Comparison of ENCODE assay signal across 8 cellular contexts in genomic region chr6:27505209-27506027, GRCh38. TPM values are rescaled to one million over a fixed set of nuclear protein-coding genes. Genes with fewer than 3 reads are reported as not detected.
DNase-seq lines count a peak whose midpoint lies in the region; ATAC-seq and TF ChIP-seq lines count a peak whose summit lies in the region.

No MANE protein-coding gene starts in this region.

- DNase-seq in H4 (ENCODE audit: low spot score): peak; percentile 75
- peak; percentile 26 to 79 for DNase-seq in NCI-H524 (lab: John Stamatoyannopoulos, UW)
- peak; percentile 58 for DNase-seq in activated CD8-positive, alpha-beta memory T cell treated with anti-CD3 and anti-CD28 coated beads, Interleukin-2, amount 10 ng/mL, durations not matched to agents 7 days and 5 days
- peak; percentile 49 for DNase-seq in fibroblast of the aortic adventitia (ENCODE audit: low read depth)
- peak; percentile 36 to 48 for DNase-seq in stimulated activated CD4-positive, alpha-beta T cell treated with anti-CD3 and anti-CD28 coated beads, Interleukin-4, amount 100 ng/mL, for 4 hours
- no peak for DNase-seq in SIG-M5 (lab: John Stamatoyannopoulos, UW)

- peaks cover 23% of the 10 kb centered on the region for H3K4me1 Mint-ChIP-seq in activated CD8-positive, alpha-beta memory T cell treated with anti-CD3 and anti-CD28 coated beads, Interleukin-2, amount 10 ng/mL, durations not matched to agents 7 days and 5 days

- no peak for TF ChIP-seq CTCF in fibroblast of the aortic adventitia (IDR thresholded peaks at IDR 0.05; ENCODE audit: insufficient read depth, low read length)

- no peak for ATAC-seq in activated CD8-positive, alpha-beta memory T cell treated with anti-CD3 and anti-CD28 coated beads, Interleukin-2, amount 10 ng/mL, durations not matched to agents 7 days and 5 days
- no peak for ATAC-seq in HG02763 (IDR thresholded peaks at IDR 0.05; ENCODE audit: unreplicated experiment)
- no peak for ATAC-seq in HG03039 (IDR thresholded peaks at IDR 0.05; ENCODE audit: unreplicated experiment)

- CTCF ChIA-PET in activated CD8-positive, alpha-beta memory T cell treated with anti-CD3 and anti-CD28 coated beads, Interleukin-2, amount 10 ng/mL, durations not matched to agents 7 days and 5 days (lab: Charles Lee): interaction anchor here (1.2 to 2.3 kb wide), 3 partner anchors 10 to 27 kb away, joined by 4 to 16 read pairs (median 5); no protein-coding TSS in a partner anchor

- no peak overlapping the region for H3K4me3 ChIP-seq in fibroblast of the aortic adventitia (ENCODE audit: low read depth, low read length)

- H3K36me3 Mint-ChIP-seq in activated CD8-positive, alpha-beta memory T cell treated with anti-CD3 and anti-CD28 coated beads, Interleukin-2, amount 10 ng/mL, durations not matched to agents 7 days and 5 days: no peaks in the 10 kb centered on the region

- H3K4me3 Mint-ChIP-seq in activated CD8-positive, alpha-beta memory T cell treated with anti-CD3 and anti-CD28 coated beads, Interleukin-2, amount 10 ng/mL, durations not matched to agents 7 days and 5 days: no peak overlapping the region

- H3K27me3 Mint-ChIP-seq in activated CD8-positive, alpha-beta memory T cell treated with anti-CD3 and anti-CD28 coated beads, Interleukin-2, amount 10 ng/mL, durations not matched to agents 7 days and 5 days: peaks cover 43% of the 10 kb centered on the region

- H3K9me3 Mint-ChIP-seq in activated CD8-positive, alpha-beta memory T cell treated with anti-CD3 and anti-CD28 coated beads, Interleukin-2, amount 10 ng/mL, durations not matched to agents 7 days and 5 days (ENCODE audit: low read depth): no peaks in the 10 kb centered on the region

- H3K27ac Mint-ChIP-seq in activated CD8-positive, alpha-beta memory T cell treated with anti-CD3 and anti-CD28 coated beads, Interleukin-2, amount 10 ng/mL, durations not matched to agents 7 days and 5 days: no peak overlapping the region

RNA-seq across cellular contexts. Expression of gene ZNF184, which starts 32.5 kb away (rescaled TPM):
- 7.3 and 10.2 TPM in 2 replicates for total RNA-seq in H4 (2014; rRNA removed; shearing (Covaris generic))
- total RNA-seq in activated CD8-positive, alpha-beta memory T cell treated with anti-CD3 and anti-CD28 coated beads, Interleukin-2, amount 10 ng/mL, durations not matched to agents 7 days and 5 days: 10 to 100 TPM; 12.4 to 12.9 TPM
- total RNA-seq in fibroblast of the aortic adventitia (ENCODE audit: low replicate concordance): 6.5 and 12.2 TPM in 2 replicates
